Comparison of ENCODE assay signal across 9 cellular contexts in genomic region chrX:107711521-107712041, GRCh38.
A peak's percentile ranks its signal among the peaks of the same experiment; 100 is the strongest.
DNase-seq lines count a peak whose midpoint lies in the region; ATAC-seq and TF ChIP-seq lines count a peak whose summit lies in the region.
"Had no signal": no experiment of that assay in that cellular context is flagged by ENCODE, and none has a peak within 500 bp of the region (broad histone marks: within the 10 kb centered on the region; RNA-seq: fewer than 3 reads in every experiment).

No MANE protein-coding gene starts in this region.

- H3K9me2 ChIP-seq in Loucy (replicated peaks; ENCODE audit: low read depth, low read length) = no peaks in the 10 kb centered on the region

- no peaks in the 10 kb centered on the region for H3K9me3 Mint-ChIP-seq in activated naive CD8-positive, alpha-beta T cell treated with anti-CD3 and anti-CD28 coated beads for 36 hours
- H3K9me3 Mint-ChIP-seq in stimulated activated naive CD8-positive, alpha-beta T cell treated with anti-CD3 and anti-CD28 coated beads, Interleukin-15, amount 100 ng/mL, for 72 hours = no peaks in the 10 kb centered on the region

- peaks cover 14% of the 10 kb centered on the region for H3K36me3 Mint-ChIP-seq in activated naive CD8-positive, alpha-beta T cell treated with anti-CD3 and anti-CD28 coated beads for 36 hours

- H3K79me2 ChIP-seq in Loucy (ENCODE audit: insufficient read depth, low read length) = peaks cover 41% of the 10 kb centered on the region

- intact Hi-C loops in left lung (cut with DNase I) = no loop called here

- H3F3A ChIP-seq in Loucy (ENCODE audit: low read depth) = peaks cover 19% of the 10 kb centered on the region

- H3K4me1 ChIP-seq in Loucy (ENCODE audit: insufficient read depth, low read length, poor library complexity, severe bottlenecking) (peaks cover 42% of the 10 kb centered on the region), left lung (peaks cover 9 to 56% of the 10 kb centered on the region in 2 donors)

- H3K4me2 ChIP-seq in Loucy (ENCODE audit: low read depth, low read length, poor library complexity, severe bottlenecking) = peak overlapping the region; percentile 72

- H3K27me3 ChIP-seq in Loucy (ENCODE audit: insufficient read depth, low read length, poor library complexity, severe bottlenecking) = peaks cover 13% of the 10 kb centered on the region
- H3K27me3 ChIP-seq in left lung = no peaks in the 10 kb centered on the region

- TF ChIP-seq CTCF in Loucy (conservative IDR thresholded peaks at IDR 0.05; ENCODE audit: low read length) (no peak), left lung (IDR thresholded peaks at IDR 0.05) (no peak)

- H2AFZ ChIP-seq in Loucy (ENCODE audit: low read length) = no peak overlapping the region

- no peaks in the 10 kb centered on the region for H3K9me3 ChIP-seq in Loucy (ENCODE audit: insufficient read depth, low read depth, low read length)
- no peaks in the 10 kb centered on the region for H3K9me3 ChIP-seq in left lung

- H3K9ac ChIP-seq in Loucy (ENCODE audit: low read depth, low read length, poor library complexity, severe bottlenecking) = peak overlapping the region; percentile 48

- H3K27ac Mint-ChIP-seq in activated naive CD8-positive, alpha-beta T cell treated with anti-CD3 and anti-CD28 coated beads for 36 hours = peak overlapping the region; percentile 92
- H3K27ac Mint-ChIP-seq in stimulated activated naive CD8-positive, alpha-beta T cell treated with anti-CD3 and anti-CD28 coated beads, Interleukin-15, amount 100 ng/mL, for 72 hours = peak overlapping the region; percentile 99

- peaks cover 47% of the 10 kb centered on the region for H3K4me1 Mint-ChIP-seq in activated naive CD8-positive, alpha-beta T cell treated with anti-CD3 and anti-CD28 coated beads for 36 hours
- peaks cover 61% of the 10 kb centered on the region for H3K4me1 Mint-ChIP-seq in stimulated activated naive CD8-positive, alpha-beta T cell treated with anti-CD3 and anti-CD28 coated beads, Interleukin-15, amount 100 ng/mL, for 72 hours

- H3K36me3 ChIP-seq in Loucy (ENCODE audit: insufficient read depth, low read length) (peaks cover 34% of the 10 kb centered on the region), left lung (peaks cover 0 to 28% of the 10 kb centered on the region in 2 donors)

- ATAC-seq in left lung (no peak), HG03442 (IDR thresholded peaks at IDR 0.05; ENCODE audit: unreplicated experiment) (no peak)
- no peak for ATAC-seq in stimulated activated naive CD8-positive, alpha-beta T cell treated with anti-CD3 and anti-CD28 coated beads, Interleukin-15, amount 100 ng/mL, for 72 hours

- H3K4me3 ChIP-seq in Loucy (ENCODE audit: low read length, poor library complexity, severe bottlenecking) (peak overlapping the region; percentile 47), left lung (no peak overlapping the region)

- no peak for DNase-seq in activated naive CD8-positive, alpha-beta T cell treated with anti-CD3 and anti-CD28 coated beads for 36 hours
- DNase-seq in left lung = no peak
- no peak for DNase-seq in stimulated activated naive CD8-positive, alpha-beta T cell treated with anti-CD3 and anti-CD28 coated beads, Interleukin-15, amount 100 ng/mL, for 72 hours
- DNase-seq in activated gamma-delta T cell (lab: John Stamatoyannopoulos, UW) = no peak
- DNase-seq in ecto neural progenitor cell (ENCODE audit: low spot score) = no peak
- no peak for DNase-seq in pons (ENCODE audit: low spot score)
- DNase-seq: NCI-H524 had no signal

- H3K4me3 Mint-ChIP-seq in activated naive CD8-positive, alpha-beta T cell treated with anti-CD3 and anti-CD28 coated beads for 36 hours = peak overlapping the region; percentile 66
- peak overlapping the region; percentile 85 to 94 for H3K4me3 Mint-ChIP-seq in stimulated activated naive CD8-positive, alpha-beta T cell treated with anti-CD3 and anti-CD28 coated beads, Interleukin-15, amount 100 ng/mL, for 72 hours

- H3K27me3 Mint-ChIP-seq in activated naive CD8-positive, alpha-beta T cell treated with anti-CD3 and anti-CD28 coated beads for 36 hours = no peaks in the 10 kb centered on the region
- H3K27me3 Mint-ChIP-seq in stimulated activated naive CD8-positive, alpha-beta T cell treated with anti-CD3 and anti-CD28 coated beads, Interleukin-15, amount 100 ng/mL, for 72 hours = no peaks in the 10 kb centered on the region

- H3K27ac ChIP-seq in left lung = peak overlapping the region; percentile 92 to 98

- H4K20me1 ChIP-seq in Loucy (ENCODE audit: insufficient read depth, low read length, poor library complexity, severe bottlenecking) = peaks cover 33% of the 10 kb centered on the region
